ENCODE assay signal across 8 cellular contexts in the genomic region with DNA sequence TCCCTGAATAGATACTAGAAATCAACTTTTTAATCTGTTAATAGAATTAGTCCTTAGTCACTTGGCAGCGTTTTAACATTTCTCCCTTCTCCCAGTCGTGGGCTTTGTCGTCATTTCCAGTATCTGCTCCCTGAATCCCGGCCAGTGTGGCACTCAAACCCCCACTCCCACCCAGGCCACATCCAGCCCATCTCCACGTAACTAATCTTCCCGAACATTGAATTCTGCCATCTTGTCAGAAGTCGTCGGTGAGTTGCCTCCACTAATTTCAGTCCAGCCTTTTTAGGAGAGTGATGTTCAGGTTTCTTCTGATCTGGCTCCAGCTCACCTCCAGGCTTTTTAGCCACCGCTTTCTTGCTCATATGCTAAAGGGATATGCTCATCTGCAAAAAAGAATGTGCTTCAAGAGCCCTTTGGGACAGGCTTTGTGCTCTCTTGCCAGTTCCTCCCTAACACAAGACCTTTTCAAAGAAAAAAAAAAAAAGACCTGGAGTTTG. TPM values are rescaled to one million over a fixed set of nuclear protein-coding genes. Genes with fewer than 3 reads are reported as not detected.
DNase-seq lines count a peak whose midpoint lies in the region; TF ChIP-seq lines count a peak whose summit lies in the region.

No MANE protein-coding gene starts in this region.

- DNase-seq in AG09309 (ENCODE audit: low read depth) (no peak), immature natural killer cell (no peak), epidermal melanocyte (ENCODE audit: insufficient read length, low spot score) (no peak)
- no peak for DNase-seq in activated CD4-positive, CD25-positive, alpha-beta regulatory T cell (lab: John Stamatoyannopoulos, UW)
- no peak for DNase-seq in stimulated activated CD8-positive, alpha-beta memory T cell treated with anti-CD3 and anti-CD28 coated beads, Interleukin-4, amount 100 ng/mL, for 48 hours

- H3K9me3 Mint-ChIP-seq in immature natural killer cell: no peaks in the 10 kb centered on the region

- H3K4me3 ChIP-seq in AG09309 (ENCODE audit: control insufficient read depth, low read depth, low read length): peak overlapping the region; percentile 59
- H3K4me3 ChIP-seq in HUES6 (ENCODE audit: low read depth, low read length): peak overlapping the region; percentile 90
- peak overlapping the region; percentile 78 to 93 (median 84) for H3K4me3 ChIP-seq in subcutaneous abdominal adipose tissue (ENCODE audit: low read depth in 1 of 5, low read length in 5 of 5)

- peaks cover 5 to 14% (median 7%) of the 10 kb centered on the region in 3 donors for H3K27me3 Mint-ChIP-seq in immature natural killer cell (ENCODE audit: low read depth in 3 of 3)

- H3K4me3 Mint-ChIP-seq in immature natural killer cell: peak overlapping the region; percentile 82 to 91 (median 89)

- TF ChIP-seq CTCF in AG09309 (IDR thresholded peaks at IDR 0.05; ENCODE audit: control insufficient read depth, insufficient read depth, low read depth, low read length, missing control alignments): no peak

- H3K4me1 ChIP-seq in HUES6 (ENCODE audit: control insufficient read depth, insufficient read depth, low read length) (peaks cover 8% of the 10 kb centered on the region), subcutaneous abdominal adipose tissue (ENCODE audit: control insufficient read depth in 5 of 5, insufficient read depth in 5 of 5, low read length in 5 of 5) (peaks cover 2 to 39% (median 32%) of the 10 kb centered on the region in 5 donors)

- peak overlapping the region; percentile 91; the same call in 1 of the 2 replicates for H3K27ac ChIP-seq in HUES6 (ENCODE audit: low read depth, low read length)
- H3K27ac ChIP-seq in adipose tissue (ENCODE audit: low read depth, low read length): peak overlapping the region; percentile 96
- peak overlapping the region; percentile 95 for H3K27ac ChIP-seq in subcutaneous abdominal adipose tissue (ENCODE audit: low read depth, low read length)

- H3K36me3 Mint-ChIP-seq in immature natural killer cell: peaks cover 0 to 7% (median 3%) of the 10 kb centered on the region in 3 donors

- peaks cover 50 to 63% of the 10 kb centered on the region in 2 donors for H3K4me1 Mint-ChIP-seq in immature natural killer cell

- H3K36me3 ChIP-seq in HUES6 (ENCODE audit: control insufficient read depth, insufficient read depth, low read length): peaks cover 19% of the 10 kb centered on the region
- peaks cover 0 to 5% (median 3%) of the 10 kb centered on the region in 5 donors for H3K36me3 ChIP-seq in subcutaneous abdominal adipose tissue (ENCODE audit: control insufficient read depth in 5 of 5, insufficient read depth in 5 of 5, low read length in 5 of 5)

- H3K9me3 ChIP-seq in HUES6 (ENCODE audit: control insufficient read depth, insufficient read depth, low read depth, low read length): no peaks in the 10 kb centered on the region
- no peaks in the 10 kb centered on the region for H3K9me3 ChIP-seq in subcutaneous abdominal adipose tissue (ENCODE audit: control insufficient read depth in 5 of 5, low read length in 5 of 5)

- H3K27ac Mint-ChIP-seq in immature natural killer cell: peak overlapping the region; percentile 54 to 88 (median 77)

- WGBS in adipose tissue, 3 donors: 5 to 13% (median 10%) methylated on average over 9 of the region's 9 CpGs

- H3K27me3 ChIP-seq in HUES6 (ENCODE audit: control insufficient read depth, insufficient read depth, low read length) (no peaks in the 10 kb centered on the region), subcutaneous abdominal adipose tissue (ENCODE audit: control insufficient read depth in 5 of 5, insufficient read depth in 4 of 5, low read length in 5 of 5) (no peaks in the 10 kb centered on the region)

- H3K9ac ChIP-seq in HUES6 (ENCODE audit: low read length) (peak overlapping the region; percentile 91), subcutaneous abdominal adipose tissue (ENCODE audit: low read length in 5 of 5) (peak overlapping the region; percentile 20 to 98 (median 93))

RNA-seq across cellular contexts. Expression of gene TMEM165, which starts 1.3 kb away (rescaled TPM):
- 10 to 100 TPM; 26.4 to 92.9 (median 61.5) TPM for polyA plus RNA-seq in adipose tissue
- polyA plus RNA-seq in immature natural killer cell: 10 to 100 TPM; 44.2 to 50.4 (median 44.8) TPM

RNA-seq across cellular contexts. Expression of gene SRD5A3, which starts 51.0 kb away (rescaled TPM):
- 10 to 100 TPM in 1 of 3 donors, 1 to 10 TPM in 2; 6.9 to 11.2 (median 7.4) TPM for polyA plus RNA-seq in adipose tissue
- polyA plus RNA-seq in immature natural killer cell: 10 to 100 TPM in 2 of 3 donors, 1 to 10 TPM in 1; 7.1 to 21.8 (median 17.8) TPM
